Comparison of ENCODE assay signal across 23 cellular contexts in genomic region chr2:62370304-62371250, GRCh38.
"Had no signal": no experiment of that assay in that cellular context is flagged by ENCODE, and none has a peak within 500 bp of the region (broad histone marks: within the 10 kb centered on the region; RNA-seq: fewer than 3 reads in every experiment).

No MANE protein-coding gene starts in this region.

- H3K4me1 ChIP-seq: body of pancreas, right lobe of liver, upper lobe of left lung had no signal

- H3K36me3 ChIP-seq: right lobe of liver, thoracic aorta, upper lobe of left lung had no signal

- H3K27me3 ChIP-seq: body of pancreas, dorsolateral prefrontal cortex, right lobe of liver, upper lobe of left lung had no signal

- H3K4me3 ChIP-seq: body of pancreas, dorsolateral prefrontal cortex, right lobe of liver, thoracic aorta, upper lobe of left lung had no signal

- DNase-seq: activated CD4-positive, alpha-beta T cell treated with anti-CD3 and anti-CD28 coated beads, Interleukin-2, amount 10 ng/mL, durations not matched to agents 24 days and 14 days; activated CD4-positive, CD25-positive, alpha-beta regulatory T cell; activated CD8-positive, alpha-beta T cell treated with anti-CD3 and anti-CD28 coated beads for 36 hours; activated naive CD4-positive, alpha-beta T cell treated with Interleukin-2 at 50 U/mL for 16 hours; activated T-cell treated with anti-CD3 and anti-CD28 coated beads, Interleukin-2, amount 50 U/mL, for 1 hour; body of pancreas; caudate nucleus; dorsolateral prefrontal cortex; foreskin melanocyte; hypothalamus; kidney; nephron progenitor cell; right lobe of liver; stimulated activated CD4-positive, alpha-beta T cell treated with anti-CD3 and anti-CD28 coated beads, Interleukin-15, amount 100 ng/mL, for 24 hours; stimulated activated CD4-positive, alpha-beta T cell treated with anti-CD3 and anti-CD28 coated beads, Interleukin-2, amount 100 ng/mL, for 48 hours; SW 1271; T-helper 2 cell; upper lobe of left lung had no signal

- H3K9me3 ChIP-seq: body of pancreas, right lobe of liver had no signal

- ATAC-seq: activated T-helper 17 cell treated with anti-CD3 and anti-CD28 coated beads, Interleukin-2, amount 50 U/mL, for 72 hours; body of pancreas; left lobe of liver; right lobe of liver had no signal

- H3K27ac ChIP-seq: body of pancreas, dorsolateral prefrontal cortex, right lobe of liver, thoracic aorta, upper lobe of left lung had no signal

- FAIRE-seq: kidney, small intestine, TTC549 had no signal
